Comparison of ENCODE assay signal across 17 cellular contexts in genomic region chr1:19363526-19364152, GRCh38. TPM values are rescaled to one million over a fixed set of nuclear protein-coding genes. Genes with fewer than 3 reads are reported as not detected.
DNase-seq lines count a peak whose midpoint lies in the region; ATAC-seq and TF ChIP-seq lines count a peak whose summit lies in the region.
"Had no signal": no experiment of that assay in that cellular context is flagged by ENCODE, and none has a peak within 500 bp of the region (broad histone marks: within the 10 kb centered on the region; RNA-seq: fewer than 3 reads in every experiment).

No MANE protein-coding gene starts in this region.

- H3K4me3 ChIP-seq in adrenal gland (no peak overlapping the region), gastroesophageal sphincter (no peak overlapping the region)
- H3K4me3 ChIP-seq: A549 had no signal

- peak overlapping the region; percentile 40 for H3K27ac Mint-ChIP-seq in activated T-cell treated with anti-CD3 and anti-CD28 coated beads, Interleukin-2, amount 50 U/mL, for 24 hours

- no peak for DNase-seq in activated T-cell treated with anti-CD3 and anti-CD28 coated beads, Interleukin-2, amount 50 U/mL, for 24 hours
- DNase-seq in activated T-cell treated with anti-CD3 and anti-CD28 coated beads for 4 hours (no peak), adrenal gland (peak in 4 of 7 donors; percentile 51 to 69 (median 62)), sciatic nerve (ENCODE audit: low spot score) (no peak), DMS79 treated with DMSO at 0.1 percent for 48 hours (lab: John Stamatoyannopoulos, UW) (no peak), NCI-H748 (lab: John Stamatoyannopoulos, UW; ENCODE audit: unreplicated experiment) (no peak), NCI-H2196 (lab: John Stamatoyannopoulos, UW; ENCODE audit: unreplicated experiment) (no peak)
- DNase-seq: amniotic stem cell; cortex of kidney; kidney; NCI-H1930; NCI-H526; PC-3; stimulated activated naive CD8-positive, alpha-beta T cell treated with anti-CD3 and anti-CD28 coated beads, Interleukin-15, Interleukin-2, amounts not matched to agents 100 U/mL and 50 U/mL, for 24 hours had no signal

- peaks cover 66% of the 10 kb centered on the region for H3K4me1 Mint-ChIP-seq in activated T-cell treated with anti-CD3 and anti-CD28 coated beads, Interleukin-2, amount 50 U/mL, for 24 hours (ENCODE audit: low read depth)
- H3K4me1 Mint-ChIP-seq: CD14-positive monocyte had no signal

- TF ChIP-seq CTCF in adrenal gland (IDR thresholded peaks at IDR 0.05) (no peak), gastroesophageal sphincter (IDR thresholded peaks at IDR 0.05) (no peak)

- H3K27me3 ChIP-seq in adrenal gland: no peaks in the 10 kb centered on the region
- no peaks in the 10 kb centered on the region for H3K27me3 ChIP-seq in gastroesophageal sphincter

- peak overlapping the region in 2 of 5 donors; percentile 9 to 61 for H3K27ac ChIP-seq in adrenal gland
- H3K27ac ChIP-seq in gastroesophageal sphincter: peak overlapping the region in 3 of 4 donors; percentile 59 to 64 (median 62)
- H3K27ac ChIP-seq: A549 had no signal

- ATAC-seq in gastroesophageal sphincter (no peak), sciatic nerve (peak; percentile 24)
- ATAC-seq: A549; PC-3; stimulated activated naive CD8-positive, alpha-beta T cell treated with anti-CD3 and anti-CD28 coated beads, Interleukin-15, Interleukin-2, amounts not matched to agents 100 U/mL and 50 U/mL, for 24 hours had no signal

- no peaks in the 10 kb centered on the region for H3K27me3 Mint-ChIP-seq in activated T-cell treated with anti-CD3 and anti-CD28 coated beads, Interleukin-2, amount 50 U/mL, for 24 hours

- intact Hi-C loops in adrenal gland (cut with DNase I): no loop called here
- intact Hi-C loops in sciatic nerve (cut with DNase I): no loop called here

- TF ChIP-seq POLR2A in adrenal gland (IDR thresholded peaks at IDR 0.05) (no peak), gastroesophageal sphincter (IDR thresholded peaks at IDR 0.05) (no peak)

- H3K36me3 ChIP-seq in adrenal gland (replicated peaks in 1 of 2): peaks cover 0 to 3% of the 10 kb centered on the region in 2 donors
- H3K36me3 ChIP-seq in gastroesophageal sphincter: peaks cover 0 to 26% of the 10 kb centered on the region in 2 donors

- H3K4me1 ChIP-seq in adrenal gland (replicated peaks in 1 of 2) (peaks cover 3 to 8% of the 10 kb centered on the region in 2 donors), gastroesophageal sphincter (peaks cover 0 to 96% (median 16%) of the 10 kb centered on the region in 3 donors)
- H3K4me1 ChIP-seq: A549 had no signal

- H3K36me3 Mint-ChIP-seq in activated T-cell treated with anti-CD3 and anti-CD28 coated beads, Interleukin-2, amount 50 U/mL, for 24 hours (ENCODE audit: low read depth): peaks cover 45% of the 10 kb centered on the region

- 45 to 63% (median 60%) methylated on average over 7 to 8 of the region's 8 CpGs for WGBS in adrenal gland, 4 donors
- 50 to 65% methylated on average over 5 to 7 of the region's 8 CpGs for WGBS in gastroesophageal sphincter (ENCODE audit: low coverage in 1 of 2), 2 donors

- H3K9me3 ChIP-seq in adrenal gland (replicated peaks in 1 of 3) (no peaks in the 10 kb centered on the region), gastroesophageal sphincter (no peaks in the 10 kb centered on the region)
- H3K9me3 ChIP-seq: A549 had no signal

- H3K9me3 Mint-ChIP-seq in activated T-cell treated with anti-CD3 and anti-CD28 coated beads, Interleukin-2, amount 50 U/mL, for 24 hours: no peaks in the 10 kb centered on the region
- H3K9me3 Mint-ChIP-seq: CD14-positive monocyte had no signal

- no peak for TF ChIP-seq EP300 in gastroesophageal sphincter (IDR thresholded peaks at IDR 0.05)

- H3K4me3 Mint-ChIP-seq in activated T-cell treated with anti-CD3 and anti-CD28 coated beads, Interleukin-2, amount 50 U/mL, for 24 hours: no peak overlapping the region
- H3K4me3 Mint-ChIP-seq: CD14-positive monocyte had no signal

RNA-seq across cellular contexts. Expression of gene SLC66A1, which starts 51.5 kb away (rescaled TPM):
- total RNA-seq in adrenal gland (10 to 100 TPM; 22.1 to 50.8 (median 33.8) TPM), gastroesophageal sphincter (10 to 100 TPM in 3 of 4 donors, 1 to 10 TPM in 1; 8.1 to 12.3 (median 11.7) TPM), sciatic nerve (10.8 TPM)
- 10 to 100 TPM; 19.1 to 82.9 (median 37.2) TPM for polyA plus RNA-seq in adrenal gland

RNA-seq across cellular contexts. Expression of gene AKR7A2, which starts 51.7 kb away (rescaled TPM):
- total RNA-seq in adrenal gland (100 to 1,000 TPM in 7 of 8 donors, 10 to 100 TPM in 1; 97.8 to 235 (median 144) TPM), gastroesophageal sphincter (10 to 100 TPM; 58.2 to 77.2 (median 63.7) TPM), sciatic nerve (35.8 TPM)
- polyA plus RNA-seq in adrenal gland: 10 to 100 TPM; 20.0 to 59.4 (median 23.2) TPM

Comparison
In these comparisons a context has a peak if more than half of its experiments do, and no peak if none do; other contexts are left out.
1. DNase-seq: peak in adrenal gland (4 of 7); none in activated T-cell treated with anti-CD3 and anti-CD28 coated beads, Interleukin-2, amount 50 U/mL, for 24 hours (single experiment), activated T-cell treated with anti-CD3 and anti-CD28 coated beads for 4 hours (single experiment), sciatic nerve (single experiment), DMS79 treated with DMSO at 0.1 percent for 48 hours (single experiment), NCI-H748 (single experiment) and NCI-H2196 (single experiment).